9 cellular contexts compared by ENCODE assay signal in genomic region chr6:158205220-158205944, GRCh38. TPM values are rescaled to one million over a fixed set of nuclear protein-coding genes. Genes with fewer than 3 reads are reported as not detected.
A peak's percentile ranks its signal among the peaks of the same experiment; 100 is the strongest.
DNase-seq lines count a peak whose midpoint lies in the region; ATAC-seq and TF ChIP-seq lines count a peak whose summit lies in the region.
"Had no signal": no experiment of that assay in that cellular context is flagged by ENCODE, and none has a peak within 500 bp of the region (broad histone marks: within the 10 kb centered on the region; RNA-seq: fewer than 3 reads in every experiment).

No MANE protein-coding gene starts in this region.

- POLR2A ChIA-PET in MCF 10A (lab: Yijun Ruan, JAX) = interaction anchor here (1.2 kb wide), 1 partner anchor 28 kb away, joined by 3 read pairs; no protein-coding TSS in a partner anchor

- TF ChIP-seq POLR2A in breast epithelium (IDR thresholded peaks at IDR 0.05) = no peak

- H3K4me1 ChIP-seq in breast epithelium (no peaks in the 10 kb centered on the region), upper lobe of right lung (no peaks in the 10 kb centered on the region)

- intact Hi-C loops in MCF 10A (cut with micrococcal nuclease) = loop anchor here (2.0 kb wide), 1 partner anchor 73 kb away; no protein-coding TSS in a partner anchor
- intact Hi-C loops in breast epithelium (cut with DNase I; ENCODE audit: low total_unique reads) = no loop called here
- intact Hi-C loops in upper lobe of right lung (cut with DNase I) = no loop called here

- peak overlapping the region; percentile 74 for H3K27ac Mint-ChIP-seq in MCF 10A (ENCODE audit: low read depth, unreplicated experiment)

- no peak overlapping the region for H3K4me3 Mint-ChIP-seq in MCF 10A (ENCODE audit: unreplicated experiment)

- CTCF ChIA-PET in MCF 10A (lab: Yijun Ruan, JAX) = interaction anchor here (0.6 to 2.8 kb wide), 8 partner anchors 9 to 486 kb away, joined by 3 to 11 read pairs (median 4); no protein-coding TSS in a partner anchor

- no peaks in the 10 kb centered on the region for H3K27me3 Mint-ChIP-seq in MCF 10A (ENCODE audit: insufficient read depth, unreplicated experiment)

- H3K27ac ChIP-seq in breast epithelium (no peak overlapping the region), upper lobe of right lung (no peak overlapping the region)

- no TSS peak for BruUV-seq in MCF 10A (replicated peaks; lab: Mats Ljungman, UMichigan)

- no peaks in the 10 kb centered on the region for H3K36me3 ChIP-seq in breast epithelium
- no peaks in the 10 kb centered on the region for H3K36me3 ChIP-seq in upper lobe of right lung

- H3K9me3 Mint-ChIP-seq in MCF 10A (ENCODE audit: unreplicated experiment) = no peaks in the 10 kb centered on the region

- no peak overlapping the region for H3K4me3 ChIP-seq in breast epithelium
- H3K4me3 ChIP-seq in upper lobe of right lung = no peak overlapping the region

- ATAC-seq in SK-N-SH treated with all-trans-retinoic acid at 6 μM for 48 hours (peak; percentile 20; the same call in 1 of the 3 replicates), upper lobe of right lung (peak; percentile 68), GM18873 (IDR thresholded peaks at IDR 0.05; ENCODE audit: low FRiP score, unreplicated experiment) (no peak), HG03159 (IDR thresholded peaks at IDR 0.05; ENCODE audit: unreplicated experiment) (no peak)

- H3K9me3 ChIP-seq in breast epithelium (no peaks in the 10 kb centered on the region), upper lobe of right lung (no peaks in the 10 kb centered on the region)

- TF ChIP-seq CTCF in MCF 10A (IDR thresholded peaks at IDR 0.05; ENCODE audit: unreplicated experiment) (peak; percentile 43), breast epithelium (IDR thresholded peaks at IDR 0.05) (no peak), upper lobe of right lung (IDR thresholded peaks at IDR 0.05) (peak; percentile 35)

- H3K27me3 ChIP-seq in breast epithelium (no peaks in the 10 kb centered on the region), upper lobe of right lung (no peaks in the 10 kb centered on the region)

- H3K4me1 Mint-ChIP-seq in MCF 10A (ENCODE audit: insufficient read depth, unreplicated experiment) = peaks cover 7% of the 10 kb centered on the region

- DNase-seq in MCF 10A (ENCODE audit: unreplicated experiment) (no peak), breast epithelium (ENCODE audit: low spot score in 2 of 2) (no peak), iPS DF 4.7 (ENCODE audit: extremely low read depth, low spot score) (peak; percentile 46), upper lobe of right lung (no peak), NCI-H1930 (lab: John Stamatoyannopoulos, UW) (no peak)
- DNase-seq: posterior cingulate gyrus had no signal

- no peaks in the 10 kb centered on the region for H3K36me3 Mint-ChIP-seq in MCF 10A (ENCODE audit: insufficient read depth, unreplicated experiment)

TF ChIP-seq in SK-N-SH treated with all-trans-retinoic acid at 6 μM for 48 hours, 23 proteins besides CTCF, POLR2A, EP300 and RAD21:
- no peak for TF ChIP-seq ZNF565 (CRISPR knock-in tag; conservative IDR thresholded peaks at IDR 0.05; ENCODE audit: low read depth)
- no peak for TF ChIP-seq ISL1 (CRISPR knock-in tag; IDR thresholded peaks at IDR 0.05)
- TF ChIP-seq, protein P1, sequence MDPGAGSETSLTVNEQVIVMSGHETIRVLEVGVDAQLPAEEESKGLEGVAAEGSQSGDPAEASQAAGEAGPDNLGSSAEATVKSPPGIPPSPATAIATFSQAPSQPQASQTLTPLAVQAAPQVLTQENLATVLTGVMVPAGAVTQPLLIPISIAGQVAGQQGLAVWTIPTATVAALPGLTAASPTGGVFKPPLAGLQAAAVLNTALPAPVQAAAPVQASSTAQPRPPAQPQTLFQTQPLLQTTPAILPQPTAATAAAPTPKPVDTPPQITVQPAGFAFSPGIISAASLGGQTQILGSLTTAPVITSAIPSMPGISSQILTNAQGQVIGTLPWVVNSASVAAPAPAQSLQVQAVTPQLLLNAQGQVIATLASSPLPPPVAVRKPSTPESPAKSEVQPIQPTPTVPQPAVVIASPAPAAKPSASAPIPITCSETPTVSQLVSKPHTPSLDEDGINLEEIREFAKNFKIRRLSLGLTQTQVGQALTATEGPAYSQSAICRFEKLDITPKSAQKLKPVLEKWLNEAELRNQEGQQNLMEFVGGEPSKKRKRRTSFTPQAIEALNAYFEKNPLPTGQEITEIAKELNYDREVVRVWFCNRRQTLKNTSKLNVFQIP (CRISPR knock-in tag; IDR thresholded peaks at IDR 0.05; ENCODE audit: borderline replicate concordance, low read depth) = no peak
- no peak for TF ChIP-seq CSRNP3 (CRISPR knock-in tag; IDR thresholded peaks at IDR 0.05)
- TF ChIP-seq GLIS3 (CRISPR knock-in tag; IDR thresholded peaks at IDR 0.05) = no peak
- TF ChIP-seq CSDC2 (CRISPR knock-in tag; IDR thresholded peaks at IDR 0.05) = no peak
- TF ChIP-seq ZNF8 (CRISPR knock-in tag; IDR thresholded peaks at IDR 0.05) = no peak
- no peak for TF ChIP-seq ZC3H10 (CRISPR knock-in tag; IDR thresholded peaks at IDR 0.05)
- no peak for TF ChIP-seq SNAI2 (CRISPR knock-in tag; IDR thresholded peaks at IDR 0.05)
- no peak for TF ChIP-seq BACH2 (CRISPR knock-in tag; IDR thresholded peaks at IDR 0.05; ENCODE audit: borderline replicate concordance)
- no peak for TF ChIP-seq TSHZ2 (CRISPR knock-in tag; IDR thresholded peaks at IDR 0.05)
- TF ChIP-seq PATZ1 (CRISPR knock-in tag; IDR thresholded peaks at IDR 0.05; ENCODE audit: borderline replicate concordance) = no peak
- no peak for TF ChIP-seq ZFP30 (CRISPR knock-in tag; IDR thresholded peaks at IDR 0.05)

RNA-seq across cellular contexts. Expression of gene GTF2H5, which starts 37.2 kb away (rescaled TPM):
- total RNA-seq in MCF 10A (2022) (29.5 and 36.8 TPM in 2 replicates), breast epithelium (1 to 10 TPM; 3.9 to 4.8 (median 4.8) TPM), upper lobe of right lung (17.0 TPM)

RNA-seq across cellular contexts. Expression of gene SERAC1, which starts 37.3 kb away (rescaled TPM):
- total RNA-seq in MCF 10A (2022) (5.3 and 7.4 TPM in 2 replicates), breast epithelium (10 to 100 TPM in 1 of 3 donors, 1 to 10 TPM in 2; 8.5 to 15.7 (median 9.2) TPM), upper lobe of right lung (7.5 TPM)

Comparison
In these comparisons a context has a peak if more than half of its experiments do, and no peak if none do; other contexts are left out.
1. CTCF ChIP-seq: peak in MCF 10A (single experiment) and upper lobe of right lung (single experiment); none in breast epithelium (0 of 3).
2. ATAC-seq: peak in SK-N-SH treated with all-trans-retinoic acid at 6 μM for 48 hours (single experiment) and upper lobe of right lung (single experiment); none in GM18873 (single experiment) and HG03159 (single experiment).